1 cellular context compared by ENCODE assay signal in the genomic region with DNA sequence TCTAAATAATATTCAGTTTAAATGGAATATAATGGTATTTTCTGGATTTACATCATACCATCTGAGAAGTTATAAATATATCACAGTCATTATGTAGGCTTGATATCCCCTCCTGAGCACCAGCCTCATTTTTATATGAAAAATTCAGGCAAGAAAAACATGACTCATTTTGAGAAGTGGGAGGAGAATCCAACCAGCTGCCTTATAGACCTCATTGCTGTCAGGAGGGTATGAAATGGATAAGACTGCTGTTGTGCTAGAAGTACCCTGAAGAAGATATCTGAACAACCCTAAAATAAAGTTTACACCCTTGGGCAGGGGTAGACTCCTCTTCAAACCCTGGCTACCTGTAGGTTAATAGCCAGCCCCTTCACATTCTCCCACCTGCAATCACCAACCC.
TF ChIP-seq lines count a peak whose summit lies in the region.

No MANE protein-coding gene starts in this region.

TF ChIP-seq in SK-N-SH, 30 proteins besides CTCF, POLR2A, EP300 and RAD21 (continued from another document):
- TF ChIP-seq, protein P1, sequence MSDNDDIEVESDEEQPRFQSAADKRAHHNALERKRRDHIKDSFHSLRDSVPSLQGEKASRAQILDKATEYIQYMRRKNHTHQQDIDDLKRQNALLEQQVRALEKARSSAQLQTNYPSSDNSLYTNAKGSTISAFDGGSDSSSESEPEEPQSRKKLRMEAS (IDR thresholded peaks at IDR 0.05; ENCODE audit: low read depth) = no peak
TF ChIP-seq in SK-N-SH: peak in this region for 0.
